ENCODE assay signal across 33 cellular contexts in the genomic region with DNA sequence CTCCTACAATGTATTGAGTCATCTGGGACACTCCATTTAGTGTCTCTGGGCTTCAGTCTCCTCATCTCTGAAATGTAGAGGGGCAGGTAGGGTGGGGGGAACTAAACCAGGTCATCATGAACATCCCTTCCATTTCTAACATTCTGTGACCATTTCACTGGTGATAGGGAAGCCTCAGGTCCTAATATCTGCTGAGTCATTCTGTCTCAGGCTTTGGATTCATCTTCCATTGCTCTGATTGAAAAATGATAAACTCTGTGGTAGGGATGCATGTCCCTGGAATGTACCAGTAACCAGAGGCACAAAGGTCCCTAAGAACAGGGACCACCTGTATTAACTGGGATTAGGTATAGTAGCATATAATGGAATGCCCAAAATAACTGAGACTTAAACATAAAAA. TPM values are rescaled to one million over a fixed set of nuclear protein-coding genes. Genes with fewer than 3 reads are reported as not detected.
"Had no signal": no experiment of that assay in that cellular context is flagged by ENCODE, and none has a peak within 500 bp of the region (broad histone marks: within the 10 kb centered on the region; RNA-seq: fewer than 3 reads in every experiment).

No MANE protein-coding gene starts in this region.

- H3K4me1 ChIP-seq: ascending aorta had no signal

- H3K27ac ChIP-seq: ascending aorta, cardiac muscle cell, VCaP had no signal

- ATAC-seq: activated CD4-positive, alpha-beta T cell treated with anti-CD3 and anti-CD28 coated beads for 36 hours; activated CD8-positive, alpha-beta memory T cell treated with anti-CD3 and anti-CD28 coated beads, Interleukin-2, amount 10 ng/mL, durations not matched to agents 7 days and 5 days; activated CD8-positive, alpha-beta T cell treated with anti-CD3 and anti-CD28 coated beads, Interleukin-2, amount 10 ng/mL, durations not matched to agents 7 days and 5 days; activated naive CD8-positive, alpha-beta T cell treated with anti-CD3 and anti-CD28 coated beads, Interleukin-2, amount 50 U/mL, for 24 hours had no signal

- H3K9me3 ChIP-seq: ascending aorta had no signal

- DNase-seq: activated B cell treated with CpG ODN at 0.5 μM for 24 hours; activated CD4-positive, alpha-beta memory T cell treated with anti-CD3 and anti-CD28 coated beads, Interleukin-2, amount 10 ng/mL, durations not matched to agents 7 days and 5 days; activated CD4-positive, alpha-beta T cell treated with anti-CD3 and anti-CD28 coated beads for 36 hours; activated CD4-positive, alpha-beta T cell treated with anti-CD3 and anti-CD28 coated beads for 48 hours; activated CD4-positive, alpha-beta T cell treated with anti-CD3 and anti-CD28 coated beads, Interleukin-2, amount 10 ng/mL, durations not matched to agents 7 days and 5 days; activated CD4-positive, alpha-beta T cell treated with anti-CD3 and anti-CD28 coated beads, Interleukin-2, amount 50 U/mL, for 48 hours; activated CD4-positive, CD25-positive, alpha-beta regulatory T cell treated with anti-CD3 and anti-CD28 coated beads, Interleukin-2, amount 50 U/mL, for 72 hours; activated CD8-positive, alpha-beta memory T cell treated with anti-CD3 and anti-CD28 coated beads for 24 hours; activated CD8-positive, alpha-beta memory T cell treated with anti-CD3 and anti-CD28 coated beads, Interleukin-2, amount 10 ng/mL, durations not matched to agents 7 days and 5 days; activated CD8-positive, alpha-beta memory T cell treated with anti-CD3 and anti-CD28 coated beads, Interleukin-2, amount 50 U/mL, for 48 hours; activated CD8-positive, alpha-beta T cell treated with anti-CD3 and anti-CD28 coated beads, Interleukin-2, amount 10 ng/mL, durations not matched to agents 7 days and 5 days; activated effector memory CD4-positive, alpha-beta T cell treated with Interleukin-2 at 50 U/mL for 16 hours; activated gamma-delta T cell; activated naive CD4-positive, alpha-beta T cell treated with anti-CD3 and anti-CD28 coated beads, Interleukin-2, amount 10 ng/mL, durations not matched to agents 7 days and 5 days; activated naive CD4-positive, alpha-beta T cell treated with Interleukin-2 at 50 U/mL for 16 hours; activated naive CD8-positive, alpha-beta T cell treated with anti-CD3 and anti-CD28 coated beads, Interleukin-2, amount 10 ng/mL, durations not matched to agents 7 days and 5 days; activated naive CD8-positive, alpha-beta T cell treated with anti-CD3 and anti-CD28 coated beads, Interleukin-2, amount 50 U/mL, for 24 hours; activated T-cell treated with anti-CD3 and anti-CD28 coated beads, Interleukin-2, amount 50 U/mL, for 24 hours; activated T-cell treated with anti-CD3 and anti-CD28 coated beads, Interleukin-2, amount 50 U/mL, for 48 hours; amygdala; anterior cingulate cortex; caudate nucleus; cerebellar nuclear complex; T-helper 2 cell; T-helper 9 cell had no signal

- FAIRE-seq: bronchial epithelial cell, TTC549 had no signal

- H3K36me3 ChIP-seq: ascending aorta, cardiac muscle cell had no signal

- H3K4me3 ChIP-seq: ascending aorta, cardiac muscle cell had no signal

- H3K27me3 ChIP-seq: ascending aorta, cardiac muscle cell had no signal

RNA-seq across cellular contexts. Expression of a gene that starts 36.2 kb away (rescaled TPM):
- total RNA-seq: activated B cell treated with CpG ODN at 0.5 μM for 24 hours; activated CD4-positive, alpha-beta memory T cell treated with anti-CD3 and anti-CD28 coated beads, Interleukin-2, amount 10 ng/mL, durations not matched to agents 7 days and 5 days; activated CD4-positive, alpha-beta T cell treated with anti-CD3 and anti-CD28 coated beads for 36 hours; activated CD4-positive, alpha-beta T cell treated with anti-CD3 and anti-CD28 coated beads, Interleukin-2, amount 10 ng/mL, durations not matched to agents 7 days and 5 days; activated CD8-positive, alpha-beta memory T cell treated with anti-CD3 and anti-CD28 coated beads, Interleukin-2, amount 10 ng/mL, durations not matched to agents 7 days and 5 days; activated CD8-positive, alpha-beta T cell treated with anti-CD3 and anti-CD28 coated beads, Interleukin-2, amount 10 ng/mL, durations not matched to agents 7 days and 5 days; activated naive CD8-positive, alpha-beta T cell treated with anti-CD3 and anti-CD28 coated beads, Interleukin-2, amount 10 ng/mL, durations not matched to agents 7 days and 5 days; activated T-helper 2 cell treated with anti-CD3 and anti-CD28 coated beads, Interferon-gamma antibody, Interleukin-2, Interleukin-4, amounts not matched to agents 10 μg/mL and 5 μg/mL and 100 μg/mL, durations not matched to agents 14 hours and 24 hours and 36 hours; ascending aorta; bronchial epithelial cell; chondrocyte had no signal
- polyA plus RNA-seq: adipose tissue had no signal
